In the genomic region with DNA sequence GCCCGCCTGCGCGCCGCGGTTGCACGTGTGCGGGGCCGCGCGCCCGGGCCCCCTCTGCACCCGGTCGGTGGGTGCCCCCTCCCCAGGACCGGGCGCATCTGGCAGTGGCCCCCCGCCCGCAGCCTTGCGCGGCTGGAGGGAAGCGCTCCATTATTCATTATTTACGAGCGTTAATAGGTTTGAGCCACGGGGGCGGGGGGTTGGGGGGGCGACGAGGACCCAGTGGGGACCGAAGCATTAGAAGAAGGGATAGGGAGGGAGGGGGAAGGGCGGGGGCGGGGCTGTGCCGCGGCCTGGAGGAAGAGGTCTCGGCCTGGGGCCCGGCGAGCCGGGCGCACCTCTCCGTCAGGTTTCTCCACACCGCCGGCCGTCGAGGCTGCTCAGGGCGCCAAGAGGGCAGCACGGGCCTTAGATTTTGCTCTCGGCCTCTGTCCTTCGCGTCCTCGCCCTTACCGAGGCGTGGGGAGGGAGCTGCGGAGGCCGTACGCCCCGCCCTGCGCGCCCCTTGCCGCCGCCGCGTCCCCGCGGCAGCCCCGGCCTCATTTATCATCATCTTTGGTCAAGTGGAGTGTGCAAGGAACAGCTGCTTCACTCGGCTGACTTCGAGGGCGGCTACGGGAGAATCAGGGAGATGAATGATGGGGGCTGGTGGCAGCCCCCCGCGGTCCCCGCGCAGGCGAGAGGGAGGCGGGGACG, we compare ENCODE assay signal across 8 cellular contexts. TPM values are rescaled to one million over a fixed set of nuclear protein-coding genes. Genes with fewer than 3 reads are reported as not detected.
A peak's percentile ranks its signal among the peaks of the same experiment; 100 is the strongest.
DNase-seq lines count a peak whose midpoint lies in the region; ATAC-seq and TF ChIP-seq lines count a peak whose summit lies in the region.

No MANE protein-coding gene starts in this region.

- H3K4me1 Mint-ChIP-seq in activated naive CD8-positive, alpha-beta T cell treated with anti-CD3 and anti-CD28 coated beads, Interleukin-2, amount 50 U/mL, for 24 hours, result peaks cover 22% of the 10 kb centered on the region

- H3K9me3 Mint-ChIP-seq in activated naive CD8-positive, alpha-beta T cell treated with anti-CD3 and anti-CD28 coated beads, Interleukin-2, amount 50 U/mL, for 24 hours, result no peaks in the 10 kb centered on the region

- H3K4me1 ChIP-seq in iPS-18a (ENCODE audit: control insufficient read depth, low read depth, low read length), result peaks cover 38% of the 10 kb centered on the region
- H3K4me1 ChIP-seq in spleen, result peaks cover 29 to 92% (median 64%) of the 10 kb centered on the region in 6 donors

- no peaks in the 10 kb centered on the region for H3K36me3 ChIP-seq in iPS-18a (ENCODE audit: control insufficient read depth, low read depth, low read length)
- no peaks in the 10 kb centered on the region for H3K36me3 ChIP-seq in spleen

- peak; percentile 47 to 88 (median 85) for DNase-seq in NCI-H1417 (lab: John Stamatoyannopoulos, UW)
- no peak for DNase-seq in NCI-H1417 treated with DMSO at 0.1 percent for 48 hours (lab: John Stamatoyannopoulos, UW)
- no peak for DNase-seq in Jurkat, Clone E6-1 (ENCODE audit: low read depth, low spot score)
- DNase-seq in activated naive CD8-positive, alpha-beta T cell treated with anti-CD3 and anti-CD28 coated beads, Interleukin-2, amount 50 U/mL, for 24 hours, result no peak
- DNase-seq in spleen, result no peak
- DNase-seq in HUDEP-2 (lab: John Stamatoyannopoulos, UW; ENCODE audit: unreplicated experiment in 76 of 76), result no peak

- no peak for TF ChIP-seq CTCF in spleen (IDR thresholded peaks at IDR 0.05 in 8 of 11, conservative IDR thresholded peaks at IDR 0.05 in 3 of 11)

- H3K27me3 ChIP-seq in iPS-18a (ENCODE audit: control insufficient read depth, insufficient read depth, low read length), result peaks cover 37% of the 10 kb centered on the region
- H3K27me3 ChIP-seq in spleen (replicated peaks in 1 of 7), result peaks cover 0 to 39% (median 21%) of the 10 kb centered on the region in 7 donors

- intact Hi-C loops in spleen (cut with DNase I; ENCODE audit: low total_unique reads), result no loop called here

- WGBS in spleen, 5 donors, result 0 to 5% (median 1%) methylated on average over 17 to 72 of the region's 73 CpGs

- peak overlapping the region; percentile 51 for H3K4me3 ChIP-seq in Jurkat, Clone E6-1 (ENCODE audit: low read length)
- H3K4me3 ChIP-seq in iPS-18a (ENCODE audit: low read length) (peak overlapping the region; percentile 68), spleen (peak overlapping the region; percentile 44 to 71 (median 54))

- no peak for ATAC-seq in activated naive CD8-positive, alpha-beta T cell treated with anti-CD3 and anti-CD28 coated beads, Interleukin-2, amount 50 U/mL, for 24 hours
- ATAC-seq in GM18870 (IDR thresholded peaks at IDR 0.05; ENCODE audit: unreplicated experiment), result no peak

- no peaks in the 10 kb centered on the region for H3K36me3 Mint-ChIP-seq in activated naive CD8-positive, alpha-beta T cell treated with anti-CD3 and anti-CD28 coated beads, Interleukin-2, amount 50 U/mL, for 24 hours (ENCODE audit: low read depth)

- H3K27ac Mint-ChIP-seq in activated naive CD8-positive, alpha-beta T cell treated with anti-CD3 and anti-CD28 coated beads, Interleukin-2, amount 50 U/mL, for 24 hours, result no peak overlapping the region

- no peak for TF ChIP-seq POLR2A in spleen (IDR thresholded peaks at IDR 0.05)

- H3K9ac ChIP-seq in iPS-18a (ENCODE audit: low read length), result peak overlapping the region; percentile 65

- peak overlapping the region; percentile 45 for H3K4me3 Mint-ChIP-seq in activated naive CD8-positive, alpha-beta T cell treated with anti-CD3 and anti-CD28 coated beads, Interleukin-2, amount 50 U/mL, for 24 hours

- H3K9me3 ChIP-seq in iPS-18a (ENCODE audit: control insufficient read depth, low read depth, low read length), result no peaks in the 10 kb centered on the region
- H3K9me3 ChIP-seq in spleen, result no peaks in the 10 kb centered on the region

- H3K27ac ChIP-seq in iPS-18a (ENCODE audit: low read length), result no peak overlapping the region
- H3K27ac ChIP-seq in spleen, result peak overlapping the region in 7 of 8 donors; percentile 22 to 75 (median 71)

- peaks cover 10% of the 10 kb centered on the region for H3K27me3 Mint-ChIP-seq in activated naive CD8-positive, alpha-beta T cell treated with anti-CD3 and anti-CD28 coated beads, Interleukin-2, amount 50 U/mL, for 24 hours

RNA-seq across cellular contexts. Expression of gene SREBF1, which starts 54.2 kb away (rescaled TPM):
- polyA plus RNA-seq in Jurkat, Clone E6-1 (2012; ENCODE audit: insufficient read depth, insufficient read length), result 241 TPM
- total RNA-seq in spleen, result 10 to 100 TPM; 35.4 to 74.8 (median 56.7) TPM
- polyA plus RNA-seq in spleen, result 10 to 100 TPM; 25.0 to 38.2 (median 33.7) TPM

Comparison
In these comparisons a context has a peak if more than half of its experiments do, and no peak if none do; other contexts are left out.
1. DNase-seq: peak in NCI-H1417 (3 of 3); none in NCI-H1417 treated with DMSO at 0.1 percent for 48 hours (single experiment), Jurkat, Clone E6-1 (single experiment), activated naive CD8-positive, alpha-beta T cell treated with anti-CD3 and anti-CD28 coated beads, Interleukin-2, amount 50 U/mL, for 24 hours (single experiment), spleen (single experiment) and HUDEP-2 (0 of 76).
2. Peak in every context shown above with its lines, with median percentiles within 50 percentile points of each other: H3K4me3 ChIP-seq.